8 cellular contexts compared by ENCODE assay signal in the genomic region with DNA sequence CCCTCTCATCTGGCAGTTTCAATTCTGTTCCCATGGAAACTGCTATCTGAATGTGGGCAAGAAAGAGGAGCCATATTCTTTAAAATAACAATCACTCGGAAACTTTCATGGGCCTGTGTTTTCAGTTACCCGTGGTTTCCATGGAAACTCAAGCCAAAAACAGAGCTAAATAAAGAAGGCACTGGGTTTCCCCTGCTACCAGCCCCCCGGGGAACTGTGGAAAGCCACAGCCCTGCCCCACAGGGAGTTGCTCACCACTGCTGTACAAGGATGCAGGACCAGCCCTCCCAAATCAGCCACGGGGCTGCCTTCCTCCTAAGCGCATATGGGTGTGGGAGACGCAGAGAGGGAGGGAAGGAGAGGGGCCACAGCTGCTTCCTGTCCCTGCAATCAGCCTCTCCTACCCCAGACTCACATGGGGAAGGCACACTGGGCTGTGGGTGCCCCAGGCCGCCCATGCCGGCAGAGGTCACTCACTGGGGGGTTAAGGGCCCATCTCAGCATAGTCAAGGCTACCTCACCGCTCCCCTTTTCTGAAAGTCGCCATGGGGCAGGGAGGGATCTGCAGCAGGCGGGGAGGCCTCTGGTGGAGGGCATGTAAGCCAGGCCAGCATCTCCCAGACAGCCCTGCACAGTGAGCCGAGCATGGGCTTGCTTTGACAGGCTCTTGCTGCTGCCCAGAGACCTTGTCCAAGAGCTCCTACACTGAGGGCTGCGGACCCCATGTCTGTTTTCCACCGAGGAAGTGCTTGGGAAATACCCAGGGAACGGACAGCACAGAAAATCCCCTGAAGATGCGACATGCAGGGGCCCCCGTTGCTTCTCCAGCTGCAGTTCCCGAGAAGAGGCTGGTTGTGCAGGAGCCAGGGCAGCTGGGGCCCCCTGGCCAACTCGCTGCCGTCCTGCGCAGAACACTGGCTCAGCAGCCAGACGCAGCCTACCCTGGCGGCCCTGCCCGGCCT.
DNase-seq lines count a peak whose midpoint lies in the region; ATAC-seq and TF ChIP-seq lines count a peak whose summit lies in the region.

No MANE protein-coding gene starts in this region.

- ATAC-seq in GM18502 (IDR thresholded peaks at IDR 0.05; ENCODE audit: poor library complexity, unreplicated experiment) (peak; percentile 77), HG02571 (IDR thresholded peaks at IDR 0.05; ENCODE audit: unreplicated experiment) (peak; percentile 54)

- H3K4me1 Mint-ChIP-seq in nephron progenitor cell, result peaks cover 51% of the 10 kb centered on the region

- H3K9me3 Mint-ChIP-seq in nephron progenitor cell, result peaks cover 16% of the 10 kb centered on the region

- DNase-seq in MV-4-11 (lab: John Stamatoyannopoulos, UW), result peak; percentile 96
- peak; percentile 38 for DNase-seq in nephron progenitor cell
- no peak for DNase-seq in effector CD4-positive, alpha-beta T cell
- no peak for DNase-seq in medulla oblongata (ENCODE audit: extremely low spot score)
- DNase-seq in LoVo (ENCODE audit: low spot score), result no peak
- DNase-seq in NCI-H345 treated with DMSO at 0.1 percent for 48 hours (lab: John Stamatoyannopoulos, UW; ENCODE audit: unreplicated experiment), result no peak

- peaks cover 25% of the 10 kb centered on the region for H3K27me3 Mint-ChIP-seq in nephron progenitor cell (ENCODE audit: low read depth, poor library complexity)

- H3K36me3 Mint-ChIP-seq in nephron progenitor cell (ENCODE audit: low read depth), result no peaks in the 10 kb centered on the region

- no peak for TF ChIP-seq CTCF in nephron progenitor cell (IDR thresholded peaks at IDR 0.05)

- H3K27ac Mint-ChIP-seq in nephron progenitor cell, result peak overlapping the region; percentile 64

- peak overlapping the region; percentile 7 for H3K4me3 Mint-ChIP-seq in nephron progenitor cell

Comparison
In these comparisons a context has a peak if more than half of its experiments do, and no peak if none do; other contexts are left out.
1. DNase-seq: peak in MV-4-11 (single experiment) and nephron progenitor cell (single experiment); none in effector CD4-positive, alpha-beta T cell (single experiment), medulla oblongata (single experiment), LoVo (single experiment) and NCI-H345 treated with DMSO at 0.1 percent for 48 hours (single experiment).